Comparison of ENCODE assay signal across 21 cellular contexts in genomic region chr4:1497189-1497801, GRCh38.
"Had no signal": no experiment of that assay in that cellular context is flagged by ENCODE, and none has a peak within 500 bp of the region (broad histone marks: within the 10 kb centered on the region; RNA-seq: fewer than 3 reads in every experiment).

No MANE protein-coding gene starts in this region.

- DNase-seq: Karpas-422, KG1, MG63, NCI-H1092, NCI-H1105 treated with DMSO at 0.1 percent for 48 hours, NCI-H1436, NCI-H187, NCI-H2029, NCI-H2081 treated with DMSO at 0.1 percent for 48 hours, NCI-H2171, NCI-H226, NCI-H446, NCI-H510A, NCI-H524 treated with DMSO at 0.1 percent for 48 hours, NCI-H69, NCI-H774, RPMI8226, SHP77 treated with DMSO at 0.1 percent for 48 hours, SJCRH30 had no signal

- H3K36me3 ChIP-seq: MG63, SJCRH30 had no signal

- H3K9me3 ChIP-seq: MG63, SJCRH30 had no signal

- H3K4me3 ChIP-seq: MG63, SJCRH30 had no signal

- FAIRE-seq: RCC 7860 had no signal

- H3K27ac ChIP-seq: SJCRH30 had no signal

- ATAC-seq: SK-N-SH treated with all-trans-retinoic acid at 6 μM for 48 hours had no signal

- H3K27me3 ChIP-seq: MG63, SJCRH30 had no signal
